ENCODE assay signal across 16 cellular contexts in the genomic region with DNA sequence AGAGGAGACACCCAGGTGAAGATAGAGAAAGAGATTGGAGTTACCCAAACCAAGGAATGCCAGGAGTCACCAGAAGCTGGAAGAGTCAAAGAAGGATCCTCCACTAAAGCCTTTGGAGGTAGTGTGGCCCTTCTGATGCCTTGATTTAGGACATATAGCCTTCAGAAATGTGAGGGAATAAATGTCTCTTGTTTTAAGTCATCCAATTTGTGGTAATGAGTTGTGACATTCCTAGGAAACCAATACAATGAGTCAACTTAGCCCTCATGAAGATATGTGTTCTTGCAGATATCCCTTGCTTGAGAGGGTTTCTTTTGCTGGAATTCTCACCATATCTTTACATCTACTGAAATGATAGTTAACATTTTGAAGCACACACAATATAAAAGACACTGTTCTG. TPM values are rescaled to one million over a fixed set of nuclear protein-coding genes. Genes with fewer than 3 reads are reported as not detected.
A peak's percentile ranks its signal among the peaks of the same experiment; 100 is the strongest.
DNase-seq lines count a peak whose midpoint lies in the region; ATAC-seq and TF ChIP-seq lines count a peak whose summit lies in the region.
"Had no signal": no experiment of that assay in that cellular context is flagged by ENCODE, and none has a peak within 500 bp of the region (broad histone marks: within the 10 kb centered on the region; RNA-seq: fewer than 3 reads in every experiment).

No MANE protein-coding gene starts in this region.

- H4K8ac ChIP-seq in neuronal stem cell (ENCODE audit: low read depth, low read length) = no peak overlapping the region

- no peak overlapping the region for H3K4me3 Mint-ChIP-seq in nephron progenitor cell
- H3K4me3 Mint-ChIP-seq: activated T-cell treated with anti-CD3 and anti-CD28 coated beads, Interleukin-2, amount 50 U/mL, for 24 hours; CD4-positive, CD25-positive, alpha-beta regulatory T cell; stimulated activated naive CD8-positive, alpha-beta T cell treated with anti-CD3 and anti-CD28 coated beads, Interleukin-15, Interleukin-2, amounts not matched to agents 100 ng/mL and 50 ng/mL, for 24 hours had no signal

- no peaks in the 10 kb centered on the region for H3K36me3 ChIP-seq in neuronal stem cell (replicated peaks in 1 of 2; ENCODE audit: control insufficient read depth in 2 of 2, insufficient read depth in 2 of 2, low read length in 2 of 2)
- H3K36me3 ChIP-seq: right atrium auricular region had no signal

- H3K27ac Mint-ChIP-seq in nephron progenitor cell = no peak overlapping the region
- H3K27ac Mint-ChIP-seq: activated T-cell treated with anti-CD3 and anti-CD28 coated beads, Interleukin-2, amount 50 U/mL, for 24 hours; CD4-positive, CD25-positive, alpha-beta regulatory T cell; stimulated activated naive CD8-positive, alpha-beta T cell treated with anti-CD3 and anti-CD28 coated beads, Interleukin-15, Interleukin-2, amounts not matched to agents 100 ng/mL and 50 ng/mL, for 24 hours had no signal

- H2BK15ac ChIP-seq in neuronal stem cell (ENCODE audit: low read length) = no peak overlapping the region

- H3K4me1 Mint-ChIP-seq in nephron progenitor cell = no peaks in the 10 kb centered on the region
- H3K4me1 Mint-ChIP-seq: CD4-positive, CD25-positive, alpha-beta regulatory T cell had no signal

- H2AFZ ChIP-seq in neuronal stem cell (ENCODE audit: low read length) = no peak overlapping the region

- H3K4me3 ChIP-seq in epithelial cell of proximal tubule (ENCODE audit: low read depth, low read length) (no peak overlapping the region), neuronal stem cell (ENCODE audit: low read length in 2 of 2) (no peak overlapping the region)
- H3K4me3 ChIP-seq: right atrium auricular region had no signal

- no peak overlapping the region for H3K27ac ChIP-seq in neuronal stem cell (replicated peaks; ENCODE audit: low read length)
- H3K27ac ChIP-seq: right atrium auricular region had no signal

- H3K9me3 ChIP-seq in neuronal stem cell (replicated peaks in 1 of 2; ENCODE audit: control insufficient read depth in 2 of 2, insufficient read depth in 1 of 2, low read depth in 1 of 2, low read length in 2 of 2) = no peaks in the 10 kb centered on the region
- H3K9me3 ChIP-seq: right atrium auricular region had no signal

- no peak overlapping the region for H3K18ac ChIP-seq in neuronal stem cell (ENCODE audit: low read length)

- H3K23ac ChIP-seq in neuronal stem cell (ENCODE audit: low read depth, low read length, poor library complexity) = no peak overlapping the region

- no peak overlapping the region for H3K4me2 ChIP-seq in neuronal stem cell (ENCODE audit: insufficient read depth, low read length, poor library complexity, severe bottlenecking)

- no peak overlapping the region for H3K9ac ChIP-seq in neuronal stem cell (ENCODE audit: low read depth, low read length, poor library complexity)

- H2BK12ac ChIP-seq in neuronal stem cell (ENCODE audit: low read length) = no peak overlapping the region

- no peaks in the 10 kb centered on the region for H3K36me3 Mint-ChIP-seq in nephron progenitor cell (ENCODE audit: low read depth)
- H3K36me3 Mint-ChIP-seq: CD4-positive, CD25-positive, alpha-beta regulatory T cell had no signal

- H3K27me3 Mint-ChIP-seq in nephron progenitor cell (ENCODE audit: low read depth, poor library complexity) = no peaks in the 10 kb centered on the region
- H3K27me3 Mint-ChIP-seq: CD4-positive, CD25-positive, alpha-beta regulatory T cell had no signal

- no peak overlapping the region for H3K4ac ChIP-seq in neuronal stem cell (ENCODE audit: low read length)

- no peaks in the 10 kb centered on the region for H3K9me3 Mint-ChIP-seq in nephron progenitor cell
- H3K9me3 Mint-ChIP-seq: activated T-cell treated with anti-CD3 and anti-CD28 coated beads, Interleukin-2, amount 50 U/mL, for 24 hours; stimulated activated naive CD8-positive, alpha-beta T cell treated with anti-CD3 and anti-CD28 coated beads, Interleukin-15, Interleukin-2, amounts not matched to agents 100 ng/mL and 50 ng/mL, for 24 hours had no signal

- no peak overlapping the region for H2BK120ac ChIP-seq in neuronal stem cell (ENCODE audit: low read depth, low read length)

- no peak overlapping the region for H3K14ac ChIP-seq in neuronal stem cell (ENCODE audit: low read length)

- DNase-seq in EL (peak; percentile 94), RPMI7951 (ENCODE audit: low read depth) (peak; percentile 79), epithelial cell of proximal tubule (ENCODE audit: low read depth) (peak; percentile 80), non-pigmented ciliary epithelial cell (ENCODE audit: low read depth) (peak; percentile 88), neuronal stem cell (ENCODE audit: low spot score) (no peak), anterior cingulate cortex (lab: John Stamatoyannopoulos, UW) (no peak), nephron progenitor cell (no peak)
- DNase-seq: activated T-cell treated with anti-CD3 and anti-CD28 coated beads, Interleukin-2, amount 50 U/mL, for 24 hours; aorta; CD4-positive, CD25-positive, alpha-beta regulatory T cell; GF-D8; NCI-H82 had no signal

- no peaks in the 10 kb centered on the region for H3K4me1 ChIP-seq in neuronal stem cell (ENCODE audit: control insufficient read depth in 2 of 2, insufficient read depth in 1 of 2, low read depth in 1 of 2, low read length in 2 of 2)
- H3K4me1 ChIP-seq: right atrium auricular region had no signal

- TF ChIP-seq CTCF in epithelial cell of proximal tubule (conservative IDR thresholded peaks at IDR 0.05; ENCODE audit: low read depth, low read length) (no peak), nephron progenitor cell (IDR thresholded peaks at IDR 0.05) (no peak)

- H2AK5ac ChIP-seq in neuronal stem cell (ENCODE audit: low read depth, low read length) = no peak overlapping the region

- no peak overlapping the region for H2BK5ac ChIP-seq in neuronal stem cell (ENCODE audit: low read length)

- no peak for ATAC-seq in HG02759 (IDR thresholded peaks at IDR 0.05; ENCODE audit: unreplicated experiment)
- ATAC-seq: activated CD4-positive, CD25-positive, alpha-beta regulatory T cell treated with anti-CD3 and anti-CD28 coated beads, Interleukin-2, amount 50 U/mL, for 24 hours had no signal

- no peaks in the 10 kb centered on the region for H3K27me3 ChIP-seq in neuronal stem cell (ENCODE audit: control insufficient read depth in 3 of 3, insufficient read depth in 3 of 3, low read depth in 1 of 3, low read length in 3 of 3)
- H3K27me3 ChIP-seq: right atrium auricular region had no signal

- no peaks in the 10 kb centered on the region for H3K79me1 ChIP-seq in neuronal stem cell (ENCODE audit: low read depth, low read length)

- H4K91ac ChIP-seq in neuronal stem cell (ENCODE audit: low read depth, low read length, poor library complexity) = no peak overlapping the region

RNA-seq across cellular contexts. Expression of a gene that starts 58.8 kb away (rescaled TPM):
- total RNA-seq in RPMI7951 (2014; rRNA removed; shearing (Covaris generic)) = not detected in 2 replicates
- not detected in 2 replicates for total RNA-seq in epithelial cell of proximal tubule
- not detected for polyA plus RNA-seq in neuronal stem cell (2013, experiment 1 of 2)
- not detected for polyA plus RNA-seq in neuronal stem cell (2013, experiment 2 of 2)
- total RNA-seq: aorta; CD4-positive, CD25-positive, alpha-beta regulatory T cell; right atrium auricular region had no signal
- polyA plus RNA-seq: aorta; CD4-positive, CD25-positive, alpha-beta regulatory T cell had no signal

Comparison
In these comparisons a context has a peak if more than half of its experiments do, and no peak if none do; other contexts are left out.
1. DNase-seq: peak in EL (single experiment), RPMI7951 (single experiment), epithelial cell of proximal tubule (single experiment) and non-pigmented ciliary epithelial cell (single experiment); none in neuronal stem cell (single experiment), anterior cingulate cortex (0 of 58) and nephron progenitor cell (single experiment).